28 cellular contexts compared by ENCODE assay signal in genomic region chr13:110829486-110829885, GRCh38.
"Had no signal": no experiment of that assay in that cellular context is flagged by ENCODE, and none has a peak within 500 bp of the region (broad histone marks: within the 10 kb centered on the region; RNA-seq: fewer than 3 reads in every experiment).

No MANE protein-coding gene starts in this region.

- H3K27ac Mint-ChIP-seq: stimulated activated effector memory CD8-positive, alpha-beta T cell treated with anti-CD3 and anti-CD28 coated beads, Interleukin-12 subunit alpha, Interleukin-12 subunit beta, amount 100 ng/mL, for 72 hours; stimulated activated memory B cell treated with anti-CD40 and anti-IgM and Interleukin-4, amounts not matched to agents 10 μg/mL and 1 μg/mL and 100 μg/mL, for 72 hours; stimulated activated naive B cell treated with anti-CD40 and anti-IgM and Interleukin-4, amounts not matched to agents 10 μg/mL and 1 μg/mL and 100 μg/mL, for 72 hours; stimulated activated naive CD8-positive, alpha-beta T cell treated with anti-CD3 and anti-CD28 coated beads, Interleukin-15, Interleukin-2, amounts not matched to agents 100 ng/mL and 50 ng/mL, for 24 hours; type B pancreatic cell had no signal

- H3K27ac ChIP-seq: stomach, suprapubic skin, testis, thoracic aorta, thyroid gland, tibial artery, tibial nerve, transverse colon, upper lobe of left lung, upper lobe of right lung, uterus, vagina had no signal

- H3K27me3 ChIP-seq: testis, thyroid gland, transverse colon, upper lobe of left lung, upper lobe of right lung, uterus, vagina had no signal

- H3K9me3 ChIP-seq: stomach, suprapubic skin, testis, thoracic aorta, thyroid gland, tibial artery, tibial nerve, transverse colon, upper lobe of left lung, upper lobe of right lung, uterus, vagina had no signal

- H3K4me1 ChIP-seq: stomach, suprapubic skin, thyroid gland, tibial artery, tibial nerve, transverse colon, upper lobe of left lung, upper lobe of right lung, uterus, vagina had no signal

- H3K27me3 Mint-ChIP-seq: stimulated activated naive CD8-positive, alpha-beta T cell treated with anti-CD3 and anti-CD28 coated beads, Interleukin-15, amount 100 ng/mL, for 72 hours had no signal

- H3K9me3 Mint-ChIP-seq: stimulated activated effector memory CD8-positive, alpha-beta T cell treated with anti-CD3 and anti-CD28 coated beads, Interleukin-12 subunit alpha, Interleukin-12 subunit beta, amount 100 ng/mL, for 72 hours; stimulated activated memory B cell treated with anti-CD40 and anti-IgM and Interleukin-4, amounts not matched to agents 10 μg/mL and 1 μg/mL and 100 μg/mL, for 72 hours; stimulated activated naive B cell treated with anti-CD40 and anti-IgM and Interleukin-4, amounts not matched to agents 10 μg/mL and 1 μg/mL and 100 μg/mL, for 72 hours; stimulated activated naive CD8-positive, alpha-beta T cell treated with anti-CD3 and anti-CD28 coated beads, Interleukin-15, amount 100 ng/mL, for 72 hours; stimulated activated naive CD8-positive, alpha-beta T cell treated with anti-CD3 and anti-CD28 coated beads, Interleukin-15, Interleukin-2, amounts not matched to agents 100 ng/mL and 50 ng/mL, for 24 hours; type B pancreatic cell had no signal

- H3K4me1 Mint-ChIP-seq: stimulated activated effector memory CD8-positive, alpha-beta T cell treated with anti-CD3 and anti-CD28 coated beads, Interleukin-12 subunit alpha, Interleukin-12 subunit beta, amount 100 ng/mL, for 72 hours; stimulated activated memory B cell treated with anti-CD40 and anti-IgM and Interleukin-4, amounts not matched to agents 10 μg/mL and 1 μg/mL and 100 μg/mL, for 72 hours; stimulated activated naive B cell treated with anti-CD40 and anti-IgM and Interleukin-4, amounts not matched to agents 10 μg/mL and 1 μg/mL and 100 μg/mL, for 72 hours; stimulated activated naive CD8-positive, alpha-beta T cell treated with anti-CD3 and anti-CD28 coated beads, Interleukin-15, amount 100 ng/mL, for 72 hours had no signal

- H3K4me3 ChIP-seq: stomach, suprapubic skin, testis, thoracic aorta, thyroid gland, tibial artery, tibial nerve, transverse colon, upper lobe of left lung, upper lobe of right lung, uterus, vagina had no signal

- H3K36me3 Mint-ChIP-seq: stimulated activated effector memory CD8-positive, alpha-beta T cell treated with anti-CD3 and anti-CD28 coated beads, Interleukin-12 subunit alpha, Interleukin-12 subunit beta, amount 100 ng/mL, for 72 hours; stimulated activated memory B cell treated with anti-CD40 and anti-IgM and Interleukin-4, amounts not matched to agents 10 μg/mL and 1 μg/mL and 100 μg/mL, for 72 hours; stimulated activated naive B cell treated with anti-CD40 and anti-IgM and Interleukin-4, amounts not matched to agents 10 μg/mL and 1 μg/mL and 100 μg/mL, for 72 hours; type B pancreatic cell had no signal

- H3K36me3 ChIP-seq: stomach, suprapubic skin, thoracic aorta, thyroid gland, tibial artery, tibial nerve, transverse colon, upper lobe of left lung, upper lobe of right lung, uterus, vagina had no signal

- DNase-seq: stimulated activated CD4-positive, alpha-beta T cell treated with anti-CD3 and anti-CD28 coated beads, Interleukin-2, amount 100 ng/mL, for 48 hours; stimulated activated CD4-positive, alpha-beta T cell treated with anti-CD3 and anti-CD28 coated beads, Interleukin-4, amount 100 ng/mL, for 1 hour; stimulated activated CD4-positive, alpha-beta T cell treated with anti-CD3 and anti-CD28 coated beads, Interleukin-4, amount 100 ng/mL, for 24 hours; stimulated activated CD4-positive, alpha-beta T cell treated with anti-CD3 and anti-CD28 coated beads, Interleukin-4, amount 100 ng/mL, for 4 hours; stimulated activated CD8-positive, alpha-beta memory T cell treated with anti-CD3 and anti-CD28 coated beads, Interleukin-4, amount 100 ng/mL, for 48 hours; stimulated activated naive B cell treated with anti-CD40 and anti-IgM and Interleukin-4, amounts not matched to agents 10 μg/mL and 1 μg/mL and 100 μg/mL, for 72 hours; stimulated activated naive CD4-positive, alpha-beta T cell; stimulated activated naive CD4-positive, alpha-beta T cell treated with Interleukin-2 at 50 U/mL for 16 hours; stimulated activated naive CD8-positive, alpha-beta T cell treated with anti-CD3 and anti-CD28 coated beads, Interleukin-15, amount 100 ng/mL, for 72 hours; stimulated activated naive CD8-positive, alpha-beta T cell treated with anti-CD3 and anti-CD28 coated beads, Interleukin-15, Interleukin-2, amounts not matched to agents 100 U/mL and 50 U/mL, for 24 hours; stomach; substantia nigra; testis; thyroid gland; tibial artery; transverse colon; trophoblast cell; upper lobe of right lung; uterus had no signal

- H3K4me3 Mint-ChIP-seq: stimulated activated effector memory CD8-positive, alpha-beta T cell treated with anti-CD3 and anti-CD28 coated beads, Interleukin-12 subunit alpha, Interleukin-12 subunit beta, amount 100 ng/mL, for 72 hours; stimulated activated memory B cell treated with anti-CD40 and anti-IgM and Interleukin-4, amounts not matched to agents 10 μg/mL and 1 μg/mL and 100 μg/mL, for 72 hours; stimulated activated naive B cell treated with anti-CD40 and anti-IgM and Interleukin-4, amounts not matched to agents 10 μg/mL and 1 μg/mL and 100 μg/mL, for 72 hours; stimulated activated naive CD8-positive, alpha-beta T cell treated with anti-CD3 and anti-CD28 coated beads, Interleukin-15, amount 100 ng/mL, for 72 hours; stimulated activated naive CD8-positive, alpha-beta T cell treated with anti-CD3 and anti-CD28 coated beads, Interleukin-15, Interleukin-2, amounts not matched to agents 100 ng/mL and 50 ng/mL, for 24 hours; type B pancreatic cell had no signal
